Comparison of ENCODE assay signal across 11 cellular contexts in genomic region chr7:1418505-1419309, GRCh38. TPM values are rescaled to one million over a fixed set of nuclear protein-coding genes. Genes with fewer than 3 reads are reported as not detected.
DNase-seq lines count a peak whose midpoint lies in the region; ATAC-seq and TF ChIP-seq lines count a peak whose summit lies in the region.
"Had no signal": no experiment of that assay in that cellular context is flagged by ENCODE, and none has a peak within 500 bp of the region (broad histone marks: within the 10 kb centered on the region; RNA-seq: fewer than 3 reads in every experiment).

No MANE protein-coding gene starts in this region.

- no peaks in the 10 kb centered on the region for H3K9me3 Mint-ChIP-seq in endodermal cell

- WGBS in endodermal cell (ENCODE audit: insufficient coverage in 1 of 2, insufficient read length in 1 of 2), 2 experiments = 84 to 88% methylated on average over 9 to 21 of the region's 21 CpGs

- H3K4me3 ChIP-seq in endodermal cell (ENCODE audit: low read length) = no peak overlapping the region
- H3K4me3 ChIP-seq: left ventricle myocardium inferior had no signal

- H3K27ac Mint-ChIP-seq in endodermal cell = peak overlapping the region; percentile 14
- H3K27ac Mint-ChIP-seq: activated CD8-positive, alpha-beta T cell treated with anti-CD3 and anti-CD28 coated beads for 36 hours had no signal

- H3K4me3 Mint-ChIP-seq in endodermal cell = no peak overlapping the region
- H3K4me3 Mint-ChIP-seq: activated CD8-positive, alpha-beta T cell treated with anti-CD3 and anti-CD28 coated beads for 36 hours had no signal

- no peaks in the 10 kb centered on the region for H3K9me3 ChIP-seq in endodermal cell (ENCODE audit: control insufficient read depth, low read length)
- H3K9me3 ChIP-seq: left ventricle myocardium inferior had no signal

- H3K27me3 ChIP-seq in endodermal cell (ENCODE audit: control insufficient read depth, insufficient read depth, low read length, poor library complexity, severe bottlenecking) = peaks cover 6% of the 10 kb centered on the region

- no peaks in the 10 kb centered on the region for H3K36me3 Mint-ChIP-seq in endodermal cell (ENCODE audit: low read depth)

- H3K36me3 ChIP-seq in endodermal cell (ENCODE audit: control insufficient read depth, insufficient read depth, low read length) = no peaks in the 10 kb centered on the region
- H3K36me3 ChIP-seq: left ventricle myocardium inferior had no signal

- DNase-seq in CD1c-positive myeloid dendritic cell (ENCODE audit: extremely low spot score) (peak; percentile 69), EL (peak; percentile 31), NCI-H82 treated with DMSO at 0.1 percent for 48 hours (lab: John Stamatoyannopoulos, UW; ENCODE audit: unreplicated experiment) (peak; percentile 25), endodermal cell (peak; percentile 88), ureter (ENCODE audit: low spot score) (no peak)
- DNase-seq: activated CD8-positive, alpha-beta T cell treated with anti-CD3 and anti-CD28 coated beads for 36 hours; left ventricle myocardium inferior; NCI-H187 treated with DMSO at 0.1 percent for 48 hours had no signal

- no peaks in the 10 kb centered on the region for H3K4me1 Mint-ChIP-seq in endodermal cell

- peaks cover 17% of the 10 kb centered on the region for H3K27me3 Mint-ChIP-seq in endodermal cell (ENCODE audit: insufficient read depth)

- ATAC-seq in GM18498 (IDR thresholded peaks at IDR 0.05; ENCODE audit: unreplicated experiment) (no peak), HG03432 (IDR thresholded peaks at IDR 0.05; ENCODE audit: unreplicated experiment) (no peak), HG03025 (IDR thresholded peaks at IDR 0.05; ENCODE audit: low FRiP score, unreplicated experiment) (no peak)
- ATAC-seq: activated CD8-positive, alpha-beta T cell treated with anti-CD3 and anti-CD28 coated beads for 36 hours had no signal

- no peak overlapping the region for H3K9ac ChIP-seq in endodermal cell (ENCODE audit: extremely low read depth, low read length, poor library complexity, severe bottlenecking)

- H3K27ac ChIP-seq in endodermal cell (ENCODE audit: low read depth, low read length) = no peak overlapping the region
- H3K27ac ChIP-seq: left ventricle myocardium inferior had no signal

- TF ChIP-seq CTCF in endodermal cell (conservative IDR thresholded peaks at IDR 0.05) = no peak

- H3K4me1 ChIP-seq in endodermal cell (ENCODE audit: control insufficient read depth, insufficient read depth, low read length) = no peaks in the 10 kb centered on the region
- H3K4me1 ChIP-seq: left ventricle myocardium inferior had no signal

RNA-seq across cellular contexts. Expression of gene MICALL2, which starts 40.6 kb away (rescaled TPM):
- total RNA-seq in endodermal cell (10 to 100 TPM; 19.4 to 24.8 TPM), ureter (54.7 TPM)
- 25.2 TPM for polyA plus RNA-seq in endodermal cell (2013, experiment 1 of 2)
- 26.2 TPM for polyA plus RNA-seq in endodermal cell (2013, experiment 2 of 2)
